ENCODE assay signal across 8 cellular contexts in the genomic region with DNA sequence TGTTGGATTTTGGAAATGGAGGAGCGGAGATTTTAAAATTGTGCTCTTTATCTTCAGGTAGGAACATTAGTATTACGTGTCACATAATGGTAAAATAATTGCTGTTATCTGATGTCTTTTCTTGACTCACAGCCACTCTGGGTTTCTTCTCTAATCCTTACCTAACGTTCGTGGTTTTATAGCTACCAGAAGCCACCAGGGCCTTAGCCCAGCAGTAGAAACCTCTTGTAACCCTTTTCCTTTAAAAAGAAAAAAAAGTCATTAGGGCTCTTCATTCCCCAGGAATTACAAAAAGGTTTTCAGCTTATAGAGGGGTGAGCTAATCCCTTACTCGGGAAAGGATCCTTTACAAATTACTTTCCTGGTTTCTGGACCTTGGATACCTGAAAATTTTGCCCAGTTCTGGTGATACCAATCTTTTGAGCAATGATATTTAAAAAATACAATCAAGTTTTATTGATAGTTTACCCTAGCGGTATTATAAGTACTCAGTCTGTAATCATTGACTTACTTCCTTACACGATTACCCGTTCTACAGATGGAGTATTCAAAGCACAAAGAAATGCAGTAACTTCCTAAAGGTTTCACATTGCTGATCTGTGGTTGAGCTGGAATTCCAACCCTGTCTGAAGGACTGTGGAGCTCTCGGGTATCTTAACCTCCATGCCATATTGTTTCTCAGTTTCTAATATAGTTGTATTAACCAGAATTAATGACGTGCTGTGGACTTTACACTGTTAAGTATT. TPM values are rescaled to one million over a fixed set of nuclear protein-coding genes. Genes with fewer than 3 reads are reported as not detected.
DNase-seq lines count a peak whose midpoint lies in the region; FAIRE-seq and TF ChIP-seq lines count a peak whose summit lies in the region.

No MANE protein-coding gene starts in this region.

- peak; percentile 24 for DNase-seq in AG08395 (ENCODE audit: low spot score)
- DNase-seq in HEK293T (ENCODE audit: extremely low spot score) = peak; percentile 17
- peak; percentile 80 for DNase-seq in amniotic epithelial cell (ENCODE audit: low read depth)
- no peak for DNase-seq in kidney
- no peak for DNase-seq in NCI-H1417 (lab: John Stamatoyannopoulos, UW)
- no peak for DNase-seq in Karpas-422
- DNase-seq in NCI-H1048 (lab: John Stamatoyannopoulos, UW) = no peak

- H3K9me2 ChIP-seq in Karpas-422 (replicated peaks; ENCODE audit: insufficient read depth, low read length) = no peaks in the 10 kb centered on the region

- H3K9me3 ChIP-seq in kidney (ENCODE audit: control insufficient read depth in 1 of 2, low read length in 2 of 2) (no peaks in the 10 kb centered on the region), subcutaneous abdominal adipose tissue (ENCODE audit: control insufficient read depth in 5 of 5, low read length in 5 of 5) (no peaks in the 10 kb centered on the region), Karpas-422 (ENCODE audit: low read length) (no peaks in the 10 kb centered on the region)

- peak overlapping the region; percentile 99 to 100 for H3K27ac ChIP-seq in kidney (ENCODE audit: low read depth in 2 of 2, low read length in 2 of 2)
- H3K27ac ChIP-seq in subcutaneous abdominal adipose tissue (ENCODE audit: low read depth, low read length) = peak overlapping the region; percentile 99
- H3K27ac ChIP-seq in Karpas-422 (ENCODE audit: low read length) = no peak overlapping the region

- H3K4me1 ChIP-seq in kidney (ENCODE audit: control insufficient read depth in 1 of 2, insufficient read depth in 1 of 2, low read depth in 1 of 2, low read length in 2 of 2) = peaks cover 0 to 5% of the 10 kb centered on the region in 2 donors
- peaks cover 0 to 32% (median 22%) of the 10 kb centered on the region in 5 donors for H3K4me1 ChIP-seq in subcutaneous abdominal adipose tissue (ENCODE audit: control insufficient read depth in 5 of 5, insufficient read depth in 5 of 5, low read length in 5 of 5)
- peaks cover 15% of the 10 kb centered on the region for H3K4me1 ChIP-seq in Karpas-422 (ENCODE audit: low read length)

- no peak overlapping the region for H2AFZ ChIP-seq in Karpas-422 (ENCODE audit: low read length)

- H4K20me1 ChIP-seq in Karpas-422 (ENCODE audit: insufficient read depth, low read depth, low read length) = no peaks in the 10 kb centered on the region

- no peak for TF ChIP-seq CTCF in kidney (IDR thresholded peaks at IDR 0.05; ENCODE audit: borderline replicate concordance, extremely low read depth, insufficient read depth)

- H3K4me2 ChIP-seq in Karpas-422 (ENCODE audit: low read depth, low read length, poor library complexity, severe bottlenecking) = no peak overlapping the region

- no peaks in the 10 kb centered on the region for H3K79me2 ChIP-seq in Karpas-422 (ENCODE audit: low read length)

- intact Hi-C loops in kidney (cut with DNase I) = no loop called here

- H3K9ac ChIP-seq in kidney (ENCODE audit: low read length in 2 of 2) = peak overlapping the region; percentile 96 to 100
- peak overlapping the region; percentile 91 to 99 (median 96) for H3K9ac ChIP-seq in subcutaneous abdominal adipose tissue (ENCODE audit: low read length in 5 of 5)
- H3K9ac ChIP-seq in Karpas-422 (ENCODE audit: low read length) = no peak overlapping the region

- POLR2A ChIA-PET in HEK293T (lab: Yijun Ruan, JAX) = interaction anchor here (0.6 to 2.8 kb wide), 6 partner anchors 9 to 399 kb away, joined by 3 to 15 read pairs (median 6); a partner anchor contains a TSS

- H3K36me3 ChIP-seq in kidney (ENCODE audit: control insufficient read depth in 1 of 2, insufficient read depth in 2 of 2, low read length in 2 of 2) (peaks cover 3 to 12% of the 10 kb centered on the region in 2 donors), subcutaneous abdominal adipose tissue (ENCODE audit: control insufficient read depth in 5 of 5, insufficient read depth in 5 of 5, low read length in 5 of 5) (peaks cover 0 to 10% (median 6%) of the 10 kb centered on the region in 5 donors), Karpas-422 (ENCODE audit: insufficient read depth, low read length) (no peaks in the 10 kb centered on the region)

- H3K4me3 ChIP-seq in kidney (ENCODE audit: low read length in 2 of 2) = peak overlapping the region; percentile 98 to 100
- peak overlapping the region; percentile 77 to 99 (median 98) for H3K4me3 ChIP-seq in subcutaneous abdominal adipose tissue (ENCODE audit: low read depth in 1 of 5, low read length in 5 of 5)
- no peak overlapping the region for H3K4me3 ChIP-seq in Karpas-422 (ENCODE audit: low read length)

- FAIRE-seq in kidney (lab: Jason Lieb, UNC) = no peak

- no peaks in the 10 kb centered on the region for H3K27me3 ChIP-seq in subcutaneous abdominal adipose tissue (ENCODE audit: control insufficient read depth in 5 of 5, insufficient read depth in 4 of 5, low read length in 5 of 5)
- no peaks in the 10 kb centered on the region for H3K27me3 ChIP-seq in Karpas-422 (ENCODE audit: low read length)

- CTCF ChIA-PET in HEK293T (lab: Yijun Ruan, JAX) = interaction anchor here (0.7 to 1.7 kb wide), 2 partner anchors 61 to 471 kb away, joined by 3 to 4 read pairs; no protein-coding TSS in a partner anchor

TF ChIP-seq in HEK293T, 16 proteins besides CTCF, POLR2A, EP300 and RAD21:
- TF ChIP-seq ARNT (IDR thresholded peaks at IDR 0.05) = no peak
- no peak for TF ChIP-seq NFRKB (IDR thresholded peaks at IDR 0.05)
- no peak for TF ChIP-seq ELF4 (IDR thresholded peaks at IDR 0.05)
- no peak for TF ChIP-seq FOXK2 (IDR thresholded peaks at IDR 0.05)
- TF ChIP-seq CTBP1 (IDR thresholded peaks at IDR 0.05; ENCODE audit: borderline replicate concordance) = no peak
- TF ChIP-seq BHLHE40 (IDR thresholded peaks at IDR 0.05; ENCODE audit: borderline replicate concordance) = no peak
- TF ChIP-seq FOXM1 (IDR thresholded peaks at IDR 0.05; ENCODE audit: borderline replicate concordance) = no peak

RNA-seq across cellular contexts. Expression of a gene that starts 1.6 kb away (rescaled TPM):
- total RNA-seq in kidney = 142 TPM
- 454 TPM for polyA plus RNA-seq in kidney (ENCODE audit: insufficient read depth, low read depth, low replicate concordance)
- total RNA-seq in Karpas-422 (2014; rRNA removed; shearing (Covaris generic); ENCODE audit: low replicate concordance) = 0.56 and 0.90 TPM in 2 replicates

RNA-seq across cellular contexts. Expression of a gene that starts 35.5 kb away (rescaled TPM):
- total RNA-seq in kidney = 25.7 TPM
- polyA plus RNA-seq in kidney (ENCODE audit: insufficient read depth, low read depth, low replicate concordance) = 292 TPM
- total RNA-seq in Karpas-422 (2014; rRNA removed; shearing (Covaris generic); ENCODE audit: low replicate concordance) = not detected in 2 replicates

RNA-seq across cellular contexts. Expression of a gene that starts 42.4 kb away (rescaled TPM):
- 6.7 TPM for total RNA-seq in kidney
- 11.5 TPM for polyA plus RNA-seq in kidney (ENCODE audit: insufficient read depth, low read depth, low replicate concordance)
- total RNA-seq in Karpas-422 (2014; rRNA removed; shearing (Covaris generic); ENCODE audit: low replicate concordance) = not detected in 2 replicates

Comparison
In these comparisons a context has a peak if more than half of its experiments do, and no peak if none do; other contexts are left out.
1. DNase-seq: peak in AG08395 (single experiment), HEK293T (single experiment) and amniotic epithelial cell (single experiment); none in kidney (single experiment), NCI-H1417 (0 of 3), Karpas-422 (single experiment) and NCI-H1048 (single experiment).
2. RNA of a gene that starts 1.6 kb away (total RNA-seq): 142 TPM in kidney (single experiment); 0.56 to 0.90 TPM in Karpas-422; every median in the first group is over 10 times any median in the second.
3. RNA of a gene that starts 35.5 kb away (total RNA-seq): 25.7 TPM in kidney (single experiment); not detected in Karpas-422; every median in the first group is over 10 times any median in the second.